ENCODE assay signal across 7 cellular contexts in genomic region chr18:8196238-8196637, GRCh38.
"Had no signal": no experiment of that assay in that cellular context is flagged by ENCODE, and none has a peak within 500 bp of the region (broad histone marks: within the 10 kb centered on the region; RNA-seq: fewer than 3 reads in every experiment).

No MANE protein-coding gene starts in this region.

- H3K36me3 ChIP-seq: HAP-1 had no signal

- H3K9me3 ChIP-seq: HAP-1 had no signal

- H3K27ac Mint-ChIP-seq: GM23338 had no signal

- H3K4me1 ChIP-seq: HAP-1 had no signal

- H3K4me3 Mint-ChIP-seq: GM23338 had no signal

- DNase-seq: GM23248, GOT3, H7, HCEC 1CT had no signal

- H3K9me3 Mint-ChIP-seq: GM23338 had no signal

- H3K27ac ChIP-seq: GM23248 had no signal

- H3K4me3 ChIP-seq: GM23248, GM23338, HAP-1 had no signal

- H3K4me2 ChIP-seq: GM23338 had no signal

- H3K9ac ChIP-seq: GM23248 had no signal

- H2AFZ ChIP-seq: GM23248, GM23338 had no signal

- ATAC-seq: GM23338, HCT116 had no signal
